ENCODE assay signal across 10 cellular contexts in the genomic region with DNA sequence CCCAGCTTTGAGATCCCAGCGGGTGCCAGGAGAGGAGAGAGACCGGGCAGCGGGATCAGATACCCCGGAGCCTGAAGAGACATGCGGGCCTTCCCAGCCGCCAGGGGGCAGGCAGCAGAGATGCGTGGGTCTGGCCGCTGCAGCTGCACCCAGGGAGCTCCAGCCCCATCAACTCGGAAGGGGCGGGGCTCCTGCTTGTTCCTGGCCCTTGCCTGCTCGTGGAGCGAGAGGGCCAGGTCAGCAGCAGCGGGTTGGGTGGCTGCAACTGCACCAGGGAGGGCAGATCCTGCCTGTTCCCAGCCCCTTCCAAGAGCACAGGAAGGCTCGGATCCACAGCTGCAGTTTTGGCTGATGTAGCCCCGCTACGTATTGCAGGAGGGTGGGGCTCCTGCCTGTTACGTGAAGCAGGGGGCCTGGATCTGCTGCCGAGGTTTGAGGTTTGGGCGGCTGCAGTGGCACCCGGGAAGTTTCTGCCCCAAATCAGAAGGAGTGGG.
DNase-seq lines count a peak whose midpoint lies in the region; ATAC-seq and TF ChIP-seq lines count a peak whose summit lies in the region.
"Had no signal": no experiment of that assay in that cellular context is flagged by ENCODE, and none has a peak within 500 bp of the region (broad histone marks: within the 10 kb centered on the region; RNA-seq: fewer than 3 reads in every experiment).

No MANE protein-coding gene starts in this region.

- peak; percentile 29 for DNase-seq in NB4 (ENCODE audit: low read depth)
- no peak for DNase-seq in osteocyte (ENCODE audit: extremely low spot score, unreplicated experiment)
- no peak for DNase-seq in kidney tubule cell (ENCODE audit: low spot score)
- no peak for DNase-seq in stimulated activated CD4-positive, alpha-beta T cell treated with anti-CD3 and anti-CD28 coated beads, Interleukin-4, amount 100 ng/mL, for 24 hours
- DNase-seq: activated CD8-positive, alpha-beta memory T cell treated with anti-CD3 and anti-CD28 coated beads, Interleukin-2, amount 10 ng/mL, durations not matched to agents 7 days and 5 days; NCI-H1092 treated with DMSO at 0.1 percent for 48 hours had no signal

- H3K4me3 ChIP-seq in NB4 (ENCODE audit: low read depth, low read length), result no peak overlapping the region
- H3K4me3 ChIP-seq in ectodermal cell (ENCODE audit: insufficient read depth, low read depth, low read length), result no peak overlapping the region

- ATAC-seq in GM18517 (IDR thresholded peaks at IDR 0.05; ENCODE audit: unreplicated experiment) (peak; percentile 92), HG02852 (IDR thresholded peaks at IDR 0.05; ENCODE audit: unreplicated experiment) (no peak), esophagus mucosa (no peak)
- ATAC-seq: activated CD8-positive, alpha-beta memory T cell treated with anti-CD3 and anti-CD28 coated beads, Interleukin-2, amount 10 ng/mL, durations not matched to agents 7 days and 5 days had no signal

- peaks cover 7% of the 10 kb centered on the region for H3K9me3 Mint-ChIP-seq in osteocyte (ENCODE audit: unreplicated experiment)

- peak overlapping the region; percentile 65 for H3K27ac ChIP-seq in ectodermal cell (ENCODE audit: insufficient read depth, low read depth, low read length, poor library complexity, severe bottlenecking)

- TF ChIP-seq CTCF in NB4 (IDR thresholded peaks at IDR 0.05; ENCODE audit: low read depth, low read length) (peak; percentile 14), osteocyte (IDR thresholded peaks at IDR 0.05) (no peak)

- H3K4me1 ChIP-seq in ectodermal cell (ENCODE audit: control insufficient read depth, insufficient read depth, low read length), result peaks cover 41% of the 10 kb centered on the region

- peaks cover 61% of the 10 kb centered on the region for H3K4me1 Mint-ChIP-seq in osteocyte (ENCODE audit: unreplicated experiment)
- H3K4me1 Mint-ChIP-seq: activated CD8-positive, alpha-beta memory T cell treated with anti-CD3 and anti-CD28 coated beads, Interleukin-2, amount 10 ng/mL, durations not matched to agents 7 days and 5 days had no signal

- no peaks in the 10 kb centered on the region for H3K9me3 ChIP-seq in ectodermal cell (ENCODE audit: control insufficient read depth, low read length)

- peaks cover 8% of the 10 kb centered on the region for H3K36me3 Mint-ChIP-seq in osteocyte (ENCODE audit: unreplicated experiment)
- H3K36me3 Mint-ChIP-seq: activated CD8-positive, alpha-beta memory T cell treated with anti-CD3 and anti-CD28 coated beads, Interleukin-2, amount 10 ng/mL, durations not matched to agents 7 days and 5 days had no signal

- no peaks in the 10 kb centered on the region for H3K36me3 ChIP-seq in ectodermal cell (ENCODE audit: control insufficient read depth, insufficient read depth, low read length)

- H3K27me3 ChIP-seq in ectodermal cell (ENCODE audit: control insufficient read depth, insufficient read depth, low read length, poor library complexity, severe bottlenecking), result no peaks in the 10 kb centered on the region

- no peak for TF ChIP-seq POLR2A in NB4 (IDR thresholded peaks at IDR 0.05; ENCODE audit: extremely low read depth, insufficient read length)

- no peak overlapping the region for H3K4me3 Mint-ChIP-seq in osteocyte (ENCODE audit: unreplicated experiment)
- H3K4me3 Mint-ChIP-seq: activated CD8-positive, alpha-beta memory T cell treated with anti-CD3 and anti-CD28 coated beads, Interleukin-2, amount 10 ng/mL, durations not matched to agents 7 days and 5 days had no signal

- H3K27me3 Mint-ChIP-seq in osteocyte (ENCODE audit: unreplicated experiment), result no peaks in the 10 kb centered on the region
- H3K27me3 Mint-ChIP-seq: activated CD8-positive, alpha-beta memory T cell treated with anti-CD3 and anti-CD28 coated beads, Interleukin-2, amount 10 ng/mL, durations not matched to agents 7 days and 5 days had no signal

- 90 to 94% methylated on average over 20 of the region's 20 CpGs for WGBS in ectodermal cell, 2 experiments

- H3K27ac Mint-ChIP-seq in osteocyte (ENCODE audit: unreplicated experiment), result peak overlapping the region; percentile 79
- H3K27ac Mint-ChIP-seq: activated CD8-positive, alpha-beta memory T cell treated with anti-CD3 and anti-CD28 coated beads, Interleukin-2, amount 10 ng/mL, durations not matched to agents 7 days and 5 days had no signal
